ENCODE assay signal across 9 cellular contexts in genomic region chr1:22317231-22317919, GRCh38.
DNase-seq lines count a peak whose midpoint lies in the region; ATAC-seq, FAIRE-seq and TF ChIP-seq lines count a peak whose summit lies in the region.
"Had no signal": no experiment of that assay in that cellular context is flagged by ENCODE, and none has a peak within 500 bp of the region (broad histone marks: within the 10 kb centered on the region; RNA-seq: fewer than 3 reads in every experiment).

No MANE protein-coding gene starts in this region.

- H3K4me1 Mint-ChIP-seq in CD4-positive, alpha-beta T cell (ENCODE audit: low read depth): no peaks in the 10 kb centered on the region
- H3K4me1 Mint-ChIP-seq: stimulated activated naive B cell treated with anti-CD40 and anti-IgM and Interleukin-4, amounts not matched to agents 10 μg/mL and 1 μg/mL and 100 μg/mL, for 72 hours had no signal

- H3K79me2 ChIP-seq in SK-N-SH (ENCODE audit: insufficient read depth) (no peaks in the 10 kb centered on the region), keratinocyte (ENCODE audit: control insufficient read depth, insufficient read depth, low read length) (no peaks in the 10 kb centered on the region)

- CTCF ChIA-PET in CD4-positive, alpha-beta T cell (lab: Charles Lee): no interaction called here
- CTCF ChIA-PET in SK-N-SH (lab: Yijun Ruan, JAX): interaction anchor here (0.5 to 2.2 kb wide), 24 partner anchors 9 to 1720 kb away, joined by 3 to 8 read pairs (median 4); no protein-coding TSS in a partner anchor

- no peaks in the 10 kb centered on the region for H3K9me3 ChIP-seq in CD4-positive, alpha-beta T cell (ENCODE audit: control insufficient read depth, low read length)
- H3K9me3 ChIP-seq in SK-N-SH (no peaks in the 10 kb centered on the region), keratinocyte (ENCODE audit: control insufficient read depth, low read depth, low read length) (no peaks in the 10 kb centered on the region)

- TF ChIP-seq RAD21 in SK-N-SH (IDR thresholded peaks at IDR 0.05; ENCODE audit: low read length): peak; percentile 53

- H3K36me3 Mint-ChIP-seq in CD4-positive, alpha-beta T cell (ENCODE audit: low read depth): no peaks in the 10 kb centered on the region
- H3K36me3 Mint-ChIP-seq: stimulated activated naive B cell treated with anti-CD40 and anti-IgM and Interleukin-4, amounts not matched to agents 10 μg/mL and 1 μg/mL and 100 μg/mL, for 72 hours had no signal

- TF ChIP-seq CTCF in CD4-positive, alpha-beta T cell (IDR thresholded peaks at IDR 0.05): peak; percentile 16
- TF ChIP-seq CTCF in SK-N-SH (IDR thresholded peaks at IDR 0.05) (peak; percentile 54), keratinocyte (optimal IDR thresholded peaks at IDR 0.05 in 1 of 3, IDR thresholded peaks at IDR 0.05 in 1 of 3, conservative IDR thresholded peaks at IDR 0.05 in 1 of 3; ENCODE audit: extremely low read depth in 1 of 3, insufficient read depth in 2 of 3, low read length in 3 of 3) (peak; percentile 51 to 71 (median 65))

- H3K27me3 Mint-ChIP-seq in CD4-positive, alpha-beta T cell: peaks cover 25% of the 10 kb centered on the region

- no peak overlapping the region for H2AFZ ChIP-seq in SK-N-SH (ENCODE audit: low read depth)
- H2AFZ ChIP-seq in keratinocyte (ENCODE audit: control insufficient read depth, low read length): no peak overlapping the region

- H3K4me3 ChIP-seq in SK-N-SH (ENCODE audit: low read depth in 2 of 2, low read length in 1 of 2): no peak overlapping the region
- H3K4me3 ChIP-seq in keratinocyte (ENCODE audit: control insufficient read depth in 2 of 3, extremely low read depth in 1 of 3, insufficient read depth in 2 of 3, low read depth in 1 of 3, low read length in 3 of 3): no peak overlapping the region

- no peak overlapping the region for H3K27ac ChIP-seq in CD4-positive, alpha-beta T cell (ENCODE audit: low read depth, low read length)
- H3K27ac ChIP-seq in SK-N-SH (ENCODE audit: low read depth in 2 of 2, low read length in 1 of 2) (peak overlapping the region in 1 of 2 experiments; percentile 97; a peak in 2 of 4 replicates), keratinocyte (ENCODE audit: control insufficient read depth, insufficient read depth, low read length) (no peak overlapping the region)

- H4K20me1 ChIP-seq in SK-N-SH (ENCODE audit: insufficient read depth) (no peaks in the 10 kb centered on the region), keratinocyte (ENCODE audit: control insufficient read depth, extremely low read depth, insufficient read depth, low read length) (no peaks in the 10 kb centered on the region)

- no peak overlapping the region for H3K27ac Mint-ChIP-seq in CD4-positive, alpha-beta T cell
- H3K27ac Mint-ChIP-seq: stimulated activated naive B cell treated with anti-CD40 and anti-IgM and Interleukin-4, amounts not matched to agents 10 μg/mL and 1 μg/mL and 100 μg/mL, for 72 hours had no signal

- no peak overlapping the region for H3K4me3 Mint-ChIP-seq in CD4-positive, alpha-beta T cell
- H3K4me3 Mint-ChIP-seq: stimulated activated naive B cell treated with anti-CD40 and anti-IgM and Interleukin-4, amounts not matched to agents 10 μg/mL and 1 μg/mL and 100 μg/mL, for 72 hours had no signal

- FAIRE-seq in GM12892 (lab: Jason Lieb, UNC): no peak
- FAIRE-seq in keratinocyte (lab: Jason Lieb, UNC): no peak

- H3K4me2 ChIP-seq in SK-N-SH (no peak overlapping the region), keratinocyte (ENCODE audit: control insufficient read depth, extremely low read depth, insufficient read depth, low read depth, low read length) (no peak overlapping the region)

- intact Hi-C loops in CD4-positive, alpha-beta T cell (cut with DNase I, micrococcal nuclease): no loop called here
- intact Hi-C loops in left cardiac atrium (cut with DNase I): no loop called here

- dilution Hi-C loops in keratinocyte (cut with MboI; ENCODE audit: extremely low pct_ligation_motif_present, low sequenced_read_pairs): no loop called here

- peaks cover 0 to 46% of the 10 kb centered on the region in 2 experiments; a peak in 2 of 4 replicates for H3K4me1 ChIP-seq in SK-N-SH (ENCODE audit: control insufficient read depth in 1 of 2, insufficient read depth in 2 of 2, low read depth in 1 of 2, low read length in 1 of 2)
- no peaks in the 10 kb centered on the region for H3K4me1 ChIP-seq in keratinocyte (ENCODE audit: control insufficient read depth, extremely low read depth, insufficient read depth, low read length)

- ATAC-seq in CD4-positive, alpha-beta T cell (ENCODE audit: poor library complexity): no peak
- no peak for ATAC-seq in left cardiac atrium

- H3K9ac ChIP-seq in SK-N-SH (no peak overlapping the region), keratinocyte (ENCODE audit: control insufficient read depth, extremely low read depth, insufficient read depth, low read length) (no peak overlapping the region)

- WGBS in SK-N-SH (ENCODE audit: low lambda C conversion rate): 87% methylated on average over 8 of the region's 10 CpGs

- peaks cover 3% of the 10 kb centered on the region for H3K27me3 ChIP-seq in CD4-positive, alpha-beta T cell (ENCODE audit: control insufficient read depth, insufficient read depth, low read length)
- H3K27me3 ChIP-seq in SK-N-SH (ENCODE audit: insufficient read depth) (no peaks in the 10 kb centered on the region; the same call in 1 of the 2 replicates), keratinocyte (ENCODE audit: control insufficient read depth, extremely low read depth, insufficient read depth, low read length) (no peaks in the 10 kb centered on the region)

- POLR2A ChIA-PET in CD4-positive, alpha-beta T cell (lab: Charles Lee): no interaction called here
- POLR2A ChIA-PET in SK-N-SH (lab: Yijun Ruan, JAX): interaction anchor here (0.7 to 1.4 kb wide), 4 partner anchors 11 to 194 kb away, joined by 3 to 4 read pairs (median 4); no protein-coding TSS in a partner anchor

- no peak for TF ChIP-seq POLR2A in GM12892 (IDR thresholded peaks at IDR 0.05; ENCODE audit: low read depth, low read length)

- H3K36me3 ChIP-seq in SK-N-SH (replicated peaks in 1 of 2; ENCODE audit: control insufficient read depth in 1 of 2, insufficient read depth in 2 of 2, low read length in 1 of 2) (no peaks in the 10 kb centered on the region), keratinocyte (ENCODE audit: control insufficient read depth in 2 of 2, extremely low read depth in 1 of 2, insufficient read depth in 2 of 2, low read length in 2 of 2) (no peaks in the 10 kb centered on the region)

- no peak for TF ChIP-seq EP300 in SK-N-SH (IDR thresholded peaks at IDR 0.05; ENCODE audit: borderline replicate concordance in 1 of 2, low read depth in 1 of 2, low read length in 1 of 2)

- no peaks in the 10 kb centered on the region for H3K9me2 ChIP-seq in SK-N-SH

- no peaks in the 10 kb centered on the region for H3K9me1 ChIP-seq in keratinocyte (ENCODE audit: control insufficient read depth, extremely low read depth, insufficient read depth, low read length)

- no peaks in the 10 kb centered on the region for H3K9me3 Mint-ChIP-seq in CD4-positive, alpha-beta T cell
- H3K9me3 Mint-ChIP-seq: stimulated activated naive B cell treated with anti-CD40 and anti-IgM and Interleukin-4, amounts not matched to agents 10 μg/mL and 1 μg/mL and 100 μg/mL, for 72 hours had no signal

- no peak for DNase-seq in CD4-positive, alpha-beta T cell
- DNase-seq in GM12892 (ENCODE audit: insufficient read length): peak; percentile 48
- peak; percentile 76 for DNase-seq in SK-N-SH
- no peak for DNase-seq in keratinocyte (ENCODE audit: low read depth, low spot score)
- DNase-seq in cortex of kidney (lab: John Stamatoyannopoulos, UW): no peak
- no peak for DNase-seq in amygdala (lab: John Stamatoyannopoulos, UW)
- no peak for DNase-seq in left cardiac atrium
- no peak for DNase-seq in anterior cingulate cortex (lab: John Stamatoyannopoulos, UW)
- DNase-seq: stimulated activated naive B cell treated with anti-CD40 and anti-IgM and Interleukin-4, amounts not matched to agents 10 μg/mL and 1 μg/mL and 100 μg/mL, for 72 hours had no signal

- H3F3A ChIP-seq in SK-N-SH (replicated peaks; ENCODE audit: insufficient read depth): no peaks in the 10 kb centered on the region

TF ChIP-seq in SK-N-SH, 30 proteins besides CTCF, POLR2A, EP300 and RAD21:
- no peak for TF ChIP-seq SIN3A (IDR thresholded peaks at IDR 0.05; ENCODE audit: borderline replicate concordance, low read depth, low read length)
- no peak for TF ChIP-seq FOXJ3 (CRISPR knock-in tag; IDR thresholded peaks at IDR 0.05)
- 0 out of 2 replicates have a peak, but pooled peaks have one; percentile 13 for TF ChIP-seq SMC3 (IDR thresholded peaks at IDR 0.05; ENCODE audit: low read depth, low read length)
- TF ChIP-seq FOXM1 (IDR thresholded peaks at IDR 0.05; ENCODE audit: low read depth): no peak

Comparison
In these comparisons a context has a peak if more than half of its experiments do, and no peak if none do; other contexts are left out.
1. DNase-seq: peak in GM12892 (single experiment) and SK-N-SH (single experiment); none in CD4-positive, alpha-beta T cell (0 of 10), keratinocyte (single experiment), cortex of kidney (single experiment), amygdala (0 of 56), left cardiac atrium (single experiment) and anterior cingulate cortex (0 of 58).
2. Peak in every context shown above with its lines, with median percentiles within 50 percentile points of each other: CTCF ChIP-seq.